ENCODE assay signal across 15 cellular contexts in genomic region chr4:13538427-13538973, GRCh38. TPM values are rescaled to one million over a fixed set of nuclear protein-coding genes. Genes with fewer than 3 reads are reported as not detected.
DNase-seq lines count a peak whose midpoint lies in the region; ATAC-seq and TF ChIP-seq lines count a peak whose summit lies in the region.
"Had no signal": no experiment of that assay in that cellular context is flagged by ENCODE, and none has a peak within 500 bp of the region (broad histone marks: within the 10 kb centered on the region; RNA-seq: fewer than 3 reads in every experiment).

No MANE protein-coding gene starts in this region.

- peaks cover 2% of the 10 kb centered on the region for H3K9me3 Mint-ChIP-seq in activated CD4-positive, alpha-beta memory T cell treated with anti-CD3 and anti-CD28 coated beads, Interleukin-2, amount 10 ng/mL, durations not matched to agents 7 days and 5 days
- peaks cover 4% of the 10 kb centered on the region for H3K9me3 Mint-ChIP-seq in activated CD4-positive, alpha-beta memory T cell treated with anti-CD3 and anti-CD28 coated beads for 36 hours
- no peaks in the 10 kb centered on the region for H3K9me3 Mint-ChIP-seq in WTC11
- peaks cover 5% of the 10 kb centered on the region for H3K9me3 Mint-ChIP-seq in stimulated activated memory B cell treated with anti-CD40 and anti-IgM and Interleukin-4, amounts not matched to agents 10 μg/mL and 1 μg/mL and 100 μg/mL, for 72 hours

- no peak overlapping the region for H3K9ac ChIP-seq in mesendoderm (ENCODE audit: low read length)

- intact Hi-C loops in activated CD4-positive, alpha-beta memory T cell treated with anti-CD3 and anti-CD28 coated beads for 36 hours (cut with micrococcal nuclease): loop anchor here (1.0 kb wide), 1 partner anchor 8 kb away; no protein-coding TSS in a partner anchor
- intact Hi-C loops in cardiac septum (cut with DNase I) (no loop called here), gastrocnemius medialis (cut with DNase I; ENCODE audit: low total_unique reads) (no loop called here)

- TF ChIP-seq POLR2A in gastrocnemius medialis (IDR thresholded peaks at IDR 0.05): no peak

- H3K27ac ChIP-seq in hepatocyte: no peak overlapping the region
- no peak overlapping the region for H3K27ac ChIP-seq in mesendoderm (ENCODE audit: low read depth, low read length)
- no peak overlapping the region for H3K27ac ChIP-seq in gastrocnemius medialis
- H3K27ac ChIP-seq: ascending aorta had no signal

- H2BK15ac ChIP-seq in mesendoderm (replicated peaks; ENCODE audit: low read depth): no peak overlapping the region

- H3K36me3 ChIP-seq in hepatocyte (replicated peaks; ENCODE audit: insufficient read depth, low read depth) (no peaks in the 10 kb centered on the region), mesendoderm (ENCODE audit: control insufficient read depth, insufficient read depth, low read length) (no peaks in the 10 kb centered on the region), gastrocnemius medialis (no peaks in the 10 kb centered on the region)
- H3K36me3 ChIP-seq: ascending aorta had no signal

- no peak overlapping the region for H3K56ac ChIP-seq in mesendoderm (ENCODE audit: low read length)

- H3K4me3 ChIP-seq in hepatocyte (no peak overlapping the region), mesendoderm (ENCODE audit: low read length) (no peak overlapping the region), gastrocnemius medialis (no peak overlapping the region)

- in situ Hi-C loops in gastrocnemius medialis (cut with MboI; ENCODE audit: low sequenced_read_pairs in 4 of 4): loop anchor here in 1 of 4 donors (25.0 kb wide), 1 partner anchor 801 kb away; no protein-coding TSS in a partner anchor

- H3K27me3 ChIP-seq in hepatocyte: peaks cover 100% of the 10 kb centered on the region
- peaks cover 95% of the 10 kb centered on the region for H3K27me3 ChIP-seq in mesendoderm (ENCODE audit: insufficient read depth, low read length, poor library complexity)
- H3K27me3 ChIP-seq in gastrocnemius medialis: peaks cover 99 to 100% (median 100%) of the 10 kb centered on the region in 3 donors

- no peak overlapping the region for H4K5ac ChIP-seq in mesendoderm (ENCODE audit: low read length)

- H3K79me1 ChIP-seq in mesendoderm (ENCODE audit: low read length): no peaks in the 10 kb centered on the region

- no peak for DNase-seq in activated CD4-positive, alpha-beta memory T cell treated with anti-CD3 and anti-CD28 coated beads, Interleukin-2, amount 10 ng/mL, durations not matched to agents 7 days and 5 days
- DNase-seq in activated CD4-positive, alpha-beta memory T cell treated with anti-CD3 and anti-CD28 coated beads for 36 hours: no peak
- DNase-seq in WTC11 (ENCODE audit: low spot score) (no peak), hepatocyte (ENCODE audit: low spot score) (no peak), cardiac septum (ENCODE audit: low spot score) (no peak), mesendoderm (no peak), gastrocnemius medialis (no peak)
- DNase-seq: ACHN; NCI-H2107; NCI-H526 treated with DMSO at 0.1 percent for 48 hours; stimulated activated CD4-positive, alpha-beta T cell treated with anti-CD3 and anti-CD28 coated beads, Interleukin-4, amount 100 ng/mL, for 1 hour had no signal

- H4K8ac ChIP-seq in mesendoderm (ENCODE audit: low read depth, low read length): no peak overlapping the region

- TF ChIP-seq CTCF in WTC11 (IDR thresholded peaks at IDR 0.05) (no peak), hepatocyte (IDR thresholded peaks at IDR 0.05; ENCODE audit: poor library complexity) (no peak), gastrocnemius medialis (IDR thresholded peaks at IDR 0.05 in 4 of 5, conservative IDR thresholded peaks at IDR 0.05 in 1 of 5) (no peak)

- H3K9me3 ChIP-seq in hepatocyte (ENCODE audit: low read depth): no peaks in the 10 kb centered on the region
- H3K9me3 ChIP-seq in gastrocnemius medialis: no peaks in the 10 kb centered on the region
- H3K9me3 ChIP-seq: ascending aorta had no signal

- H4K20me1 ChIP-seq in hepatocyte (ENCODE audit: insufficient read depth, poor library complexity, severe bottlenecking): no peaks in the 10 kb centered on the region

- H3K23ac ChIP-seq in mesendoderm (ENCODE audit: low read length): no peak overlapping the region

- H3K4me1 ChIP-seq in hepatocyte (ENCODE audit: insufficient read depth) (peaks cover 9% of the 10 kb centered on the region), mesendoderm (ENCODE audit: control insufficient read depth, low read depth, low read length) (peaks cover 2% of the 10 kb centered on the region), gastrocnemius medialis (peaks cover 17 to 23% of the 10 kb centered on the region in 2 donors)

- no peaks in the 10 kb centered on the region for H3K9me2 ChIP-seq in hepatocyte (replicated peaks; ENCODE audit: insufficient read depth)

- H3K4me2 ChIP-seq in hepatocyte (peak overlapping the region; percentile 60), mesendoderm (ENCODE audit: low read length) (no peak overlapping the region)

- peaks cover 28% of the 10 kb centered on the region for H3K4me1 Mint-ChIP-seq in activated CD4-positive, alpha-beta memory T cell treated with anti-CD3 and anti-CD28 coated beads, Interleukin-2, amount 10 ng/mL, durations not matched to agents 7 days and 5 days
- peaks cover 28% of the 10 kb centered on the region for H3K4me1 Mint-ChIP-seq in activated CD4-positive, alpha-beta memory T cell treated with anti-CD3 and anti-CD28 coated beads for 36 hours (ENCODE audit: low read depth)
- H3K4me1 Mint-ChIP-seq in WTC11: peaks cover 85% of the 10 kb centered on the region
- H3K4me1 Mint-ChIP-seq in stimulated activated memory B cell treated with anti-CD40 and anti-IgM and Interleukin-4, amounts not matched to agents 10 μg/mL and 1 μg/mL and 100 μg/mL, for 72 hours: peaks cover 24% of the 10 kb centered on the region

- peaks cover 95% of the 10 kb centered on the region for H3K27me3 Mint-ChIP-seq in activated CD4-positive, alpha-beta memory T cell treated with anti-CD3 and anti-CD28 coated beads, Interleukin-2, amount 10 ng/mL, durations not matched to agents 7 days and 5 days
- peaks cover 87% of the 10 kb centered on the region for H3K27me3 Mint-ChIP-seq in activated CD4-positive, alpha-beta memory T cell treated with anti-CD3 and anti-CD28 coated beads for 36 hours
- H3K27me3 Mint-ChIP-seq in WTC11 (ENCODE audit: low read depth): peaks cover 100% of the 10 kb centered on the region
- peaks cover 98% of the 10 kb centered on the region for H3K27me3 Mint-ChIP-seq in stimulated activated memory B cell treated with anti-CD40 and anti-IgM and Interleukin-4, amounts not matched to agents 10 μg/mL and 1 μg/mL and 100 μg/mL, for 72 hours

- H3K18ac ChIP-seq in mesendoderm (ENCODE audit: low read length): no peak overlapping the region

- no peak overlapping the region for H2BK120ac ChIP-seq in mesendoderm (ENCODE audit: low read depth, low read length)

- H3K4ac ChIP-seq in mesendoderm (ENCODE audit: low read depth, low read length): no peak overlapping the region

- CTCF ChIA-PET in activated CD4-positive, alpha-beta memory T cell treated with anti-CD3 and anti-CD28 coated beads, Interleukin-2, amount 10 ng/mL, durations not matched to agents 7 days and 5 days (lab: Charles Lee): no interaction called here
- CTCF ChIA-PET in activated CD4-positive, alpha-beta memory T cell treated with anti-CD3 and anti-CD28 coated beads for 36 hours (lab: Charles Lee): no interaction called here
- CTCF ChIA-PET in WTC11 (lab: Charles Lee): no interaction called here

- no peak overlapping the region for H2AK5ac ChIP-seq in mesendoderm (ENCODE audit: low read length)

- no peak overlapping the region for H2BK5ac ChIP-seq in mesendoderm (ENCODE audit: low read length)

- H3K79me2 ChIP-seq in hepatocyte (no peaks in the 10 kb centered on the region), mesendoderm (ENCODE audit: control insufficient read depth, insufficient read depth, low read length) (no peaks in the 10 kb centered on the region)

- peak overlapping the region; percentile 11 for H2AFZ ChIP-seq in hepatocyte

- no peak for ATAC-seq in WTC11
- no peak for ATAC-seq in stimulated activated memory B cell treated with anti-CD40 and anti-IgM and Interleukin-4, amounts not matched to agents 10 μg/mL and 1 μg/mL and 100 μg/mL, for 72 hours
- no peak for ATAC-seq in gastrocnemius medialis
- ATAC-seq: sciatic nerve had no signal

- peaks cover 27% of the 10 kb centered on the region for H3K36me3 Mint-ChIP-seq in activated CD4-positive, alpha-beta memory T cell treated with anti-CD3 and anti-CD28 coated beads, Interleukin-2, amount 10 ng/mL, durations not matched to agents 7 days and 5 days (ENCODE audit: low read depth)
- H3K36me3 Mint-ChIP-seq in activated CD4-positive, alpha-beta memory T cell treated with anti-CD3 and anti-CD28 coated beads for 36 hours: peaks cover 15% of the 10 kb centered on the region
- H3K36me3 Mint-ChIP-seq in WTC11: peaks cover 7% of the 10 kb centered on the region; the same call in 1 of the 2 replicates
- peaks cover 10% of the 10 kb centered on the region for H3K36me3 Mint-ChIP-seq in stimulated activated memory B cell treated with anti-CD40 and anti-IgM and Interleukin-4, amounts not matched to agents 10 μg/mL and 1 μg/mL and 100 μg/mL, for 72 hours

- peak overlapping the region; percentile 21 for H3K4me3 Mint-ChIP-seq in activated CD4-positive, alpha-beta memory T cell treated with anti-CD3 and anti-CD28 coated beads, Interleukin-2, amount 10 ng/mL, durations not matched to agents 7 days and 5 days
- no peak overlapping the region for H3K4me3 Mint-ChIP-seq in activated CD4-positive, alpha-beta memory T cell treated with anti-CD3 and anti-CD28 coated beads for 36 hours
- H3K4me3 Mint-ChIP-seq in WTC11: peak overlapping the region; percentile 56
- peak overlapping the region; percentile 59 for H3K4me3 Mint-ChIP-seq in stimulated activated memory B cell treated with anti-CD40 and anti-IgM and Interleukin-4, amounts not matched to agents 10 μg/mL and 1 μg/mL and 100 μg/mL, for 72 hours

- POLR2A ChIA-PET in activated CD4-positive, alpha-beta memory T cell treated with anti-CD3 and anti-CD28 coated beads, Interleukin-2, amount 10 ng/mL, durations not matched to agents 7 days and 5 days (lab: Charles Lee): interaction anchor here (1.1 kb wide), 1 partner anchor 20 kb away, joined by 4 read pairs; no protein-coding TSS in a partner anchor
- POLR2A ChIA-PET in activated CD4-positive, alpha-beta memory T cell treated with anti-CD3 and anti-CD28 coated beads for 36 hours (lab: Charles Lee): no interaction called here
- POLR2A ChIA-PET in WTC11 (lab: Charles Lee): no interaction called here

- WGBS in hepatocyte (ENCODE audit: low lambda C conversion rate, missing lambda C conversion rate): 40% methylated on average over 16 of the region's 16 CpGs
- no CpG with 5 or more reads among the region's 16 CpGs for WGBS in mesendoderm (ENCODE audit: extremely low coverage, insufficient coverage, low lambda C conversion rate)

- H3K27ac Mint-ChIP-seq in activated CD4-positive, alpha-beta memory T cell treated with anti-CD3 and anti-CD28 coated beads, Interleukin-2, amount 10 ng/mL, durations not matched to agents 7 days and 5 days: no peak overlapping the region
- H3K27ac Mint-ChIP-seq in activated CD4-positive, alpha-beta memory T cell treated with anti-CD3 and anti-CD28 coated beads for 36 hours: no peak overlapping the region
- no peak overlapping the region for H3K27ac Mint-ChIP-seq in WTC11
- no peak overlapping the region for H3K27ac Mint-ChIP-seq in stimulated activated memory B cell treated with anti-CD40 and anti-IgM and Interleukin-4, amounts not matched to agents 10 μg/mL and 1 μg/mL and 100 μg/mL, for 72 hours

RNA-seq across cellular contexts. Expression of gene NKX3-2, which starts 5.8 kb away (rescaled TPM):
- not detected for total RNA-seq in activated CD4-positive, alpha-beta memory T cell treated with anti-CD3 and anti-CD28 coated beads, Interleukin-2, amount 10 ng/mL, durations not matched to agents 7 days and 5 days
- total RNA-seq in activated CD4-positive, alpha-beta memory T cell treated with anti-CD3 and anti-CD28 coated beads for 36 hours: not detected
- total RNA-seq in WTC11 (2021) (0.07 TPM in 1 of 3 replicates, not detected in the others), hepatocyte (0.32 and 0.93 TPM in 2 replicates), cardiac septum (0.30 TPM), gastrocnemius medialis (not detected)
- 0.33 and 0.41 TPM in 2 replicates for polyA plus RNA-seq in hepatocyte
- polyA plus RNA-seq in mesendoderm (2013, experiment 1 of 2): 0.11 TPM
- polyA plus RNA-seq in mesendoderm (2013, experiment 2 of 2): 0.13 TPM
- total RNA-seq: ascending aorta, liver, sciatic nerve had no signal
- polyA plus RNA-seq: liver had no signal

RNA-seq across cellular contexts. Expression of gene RAB28, which starts 54.4 kb away (rescaled TPM):
- total RNA-seq in activated CD4-positive, alpha-beta memory T cell treated with anti-CD3 and anti-CD28 coated beads, Interleukin-2, amount 10 ng/mL, durations not matched to agents 7 days and 5 days: 10 to 100 TPM; 18.5 TPM
- total RNA-seq in activated CD4-positive, alpha-beta memory T cell treated with anti-CD3 and anti-CD28 coated beads for 36 hours: 10 to 100 TPM; 16.5 to 18.8 TPM
- total RNA-seq in WTC11 (2021) (17.1 to 18.4 TPM (median 17.4 TPM) in 3 replicates), hepatocyte (19.7 and 26.1 TPM in 2 replicates), cardiac septum (25.9 TPM), gastrocnemius medialis (1 to 10 TPM; 3.9 to 8.0 (median 6.7) TPM)
- 14.5 and 18.1 TPM in 2 replicates for polyA plus RNA-seq in hepatocyte
- polyA plus RNA-seq in mesendoderm (2013, experiment 1 of 2): 14.3 TPM
- polyA plus RNA-seq in mesendoderm (2013, experiment 2 of 2): 13.7 TPM
